Comparison of ENCODE assay signal across 15 cellular contexts in genomic region chr2:120936476-120937334, GRCh38.
DNase-seq lines count a peak whose midpoint lies in the region; ATAC-seq, FAIRE-seq and TF ChIP-seq lines count a peak whose summit lies in the region.
"Had no signal": no experiment of that assay in that cellular context is flagged by ENCODE, and none has a peak within 500 bp of the region (broad histone marks: within the 10 kb centered on the region; RNA-seq: fewer than 3 reads in every experiment).

No MANE protein-coding gene starts in this region.

- H3K27ac ChIP-seq in fibroblast of lung (ENCODE audit: insufficient read depth, low read length): peak overlapping the region; percentile 76
- H3K27ac ChIP-seq: Peyer's patch had no signal

- no peak overlapping the region for H3K4me3 Mint-ChIP-seq in osteocyte (ENCODE audit: unreplicated experiment)
- H3K4me3 Mint-ChIP-seq: activated naive CD8-positive, alpha-beta T cell treated with anti-CD3 and anti-CD28 coated beads, Interleukin-2, amount 10 ng/mL, durations not matched to agents 7 days and 5 days; activated T-cell treated with anti-CD3 and anti-CD28 coated beads, Interleukin-2, amount 50 U/mL, for 24 hours; natural killer cell had no signal

- no peaks in the 10 kb centered on the region for H3K9me3 ChIP-seq in fibroblast of lung (ENCODE audit: control insufficient read depth, insufficient read depth, low read depth, low read length)
- H3K9me3 ChIP-seq: Peyer's patch had no signal

- H3K79me2 ChIP-seq in fibroblast of lung (ENCODE audit: control insufficient read depth, insufficient read depth, low read length): peaks cover 5% of the 10 kb centered on the region

- H3K36me3 ChIP-seq in fibroblast of lung (ENCODE audit: control insufficient read depth, insufficient read depth, low read length): no peaks in the 10 kb centered on the region
- H3K36me3 ChIP-seq: Peyer's patch had no signal

- peak overlapping the region; percentile 76 for H3K4me2 ChIP-seq in fibroblast of lung (ENCODE audit: extremely low read depth, insufficient read depth, low read length)

- H3K4me1 ChIP-seq in fibroblast of lung (ENCODE audit: control insufficient read depth, extremely low read depth, insufficient read depth, low read length): peaks cover 55% of the 10 kb centered on the region

- H4K20me1 ChIP-seq in fibroblast of lung (ENCODE audit: control insufficient read depth, extremely low read depth, insufficient read depth, low read length): no peaks in the 10 kb centered on the region

- ATAC-seq in GM21619 (IDR thresholded peaks at IDR 0.05; ENCODE audit: unreplicated experiment): no peak
- no peak for ATAC-seq in HG03045 (IDR thresholded peaks at IDR 0.05; ENCODE audit: unreplicated experiment)
- ATAC-seq: natural killer cell had no signal

- FAIRE-seq in RCC 7860 (lab: Jason Lieb, UNC): no peak

- H3K9me3 Mint-ChIP-seq in osteocyte (ENCODE audit: unreplicated experiment): no peaks in the 10 kb centered on the region
- H3K9me3 Mint-ChIP-seq: activated naive CD8-positive, alpha-beta T cell treated with anti-CD3 and anti-CD28 coated beads, Interleukin-2, amount 10 ng/mL, durations not matched to agents 7 days and 5 days; activated T-cell treated with anti-CD3 and anti-CD28 coated beads, Interleukin-2, amount 50 U/mL, for 24 hours; natural killer cell had no signal

- H3K36me3 Mint-ChIP-seq in osteocyte (ENCODE audit: unreplicated experiment): peaks cover 5% of the 10 kb centered on the region
- H3K36me3 Mint-ChIP-seq: activated naive CD8-positive, alpha-beta T cell treated with anti-CD3 and anti-CD28 coated beads, Interleukin-2, amount 10 ng/mL, durations not matched to agents 7 days and 5 days; natural killer cell had no signal

- no peak overlapping the region for H3K9ac ChIP-seq in fibroblast of lung (ENCODE audit: insufficient read depth, low read length)

- no peaks in the 10 kb centered on the region for H3K27me3 Mint-ChIP-seq in osteocyte (ENCODE audit: unreplicated experiment)
- H3K27me3 Mint-ChIP-seq: activated T-cell treated with anti-CD3 and anti-CD28 coated beads, Interleukin-2, amount 50 U/mL, for 24 hours had no signal

- H2AFZ ChIP-seq in fibroblast of lung (ENCODE audit: low read length): no peak overlapping the region

- no peak for TF ChIP-seq CTCF in AG10803 (conservative IDR thresholded peaks at IDR 0.05; ENCODE audit: low read length)
- TF ChIP-seq CTCF in fibroblast of lung (conservative IDR thresholded peaks at IDR 0.05 in 1 of 2, IDR thresholded peaks at IDR 0.05 in 1 of 2; ENCODE audit: low read depth in 1 of 2, low read length in 2 of 2): no peak
- TF ChIP-seq CTCF in osteocyte (IDR thresholded peaks at IDR 0.05): no peak

- no peaks in the 10 kb centered on the region for H3K27me3 ChIP-seq in fibroblast of lung (ENCODE audit: control insufficient read depth, insufficient read depth, low read length)
- H3K27me3 ChIP-seq: Peyer's patch had no signal

- no peak overlapping the region for H3K4me3 ChIP-seq in AG10803 (ENCODE audit: low read length)
- no peak overlapping the region for H3K4me3 ChIP-seq in fibroblast of lung (replicated peaks in 1 of 4; ENCODE audit: control extremely low read depth in 1 of 4, insufficient read depth in 1 of 4, low read depth in 3 of 4, low read length in 4 of 4)
- H3K4me3 ChIP-seq: Peyer's patch had no signal

- H3K4me1 Mint-ChIP-seq in osteocyte (ENCODE audit: unreplicated experiment): peaks cover 91% of the 10 kb centered on the region
- H3K4me1 Mint-ChIP-seq: activated naive CD8-positive, alpha-beta T cell treated with anti-CD3 and anti-CD28 coated beads, Interleukin-2, amount 10 ng/mL, durations not matched to agents 7 days and 5 days; natural killer cell had no signal

- DNase-seq in AG10803 (ENCODE audit: low read depth): peak; percentile 50
- peak; percentile 67 for DNase-seq in RCC 7860 (ENCODE audit: low spot score)
- peak in 1 of 2 donors; percentile 79 for DNase-seq in fibroblast of lung (ENCODE audit: low read depth in 2 of 2)
- no peak for DNase-seq in osteocyte (ENCODE audit: extremely low spot score, unreplicated experiment)
- DNase-seq in activated CD4-positive, alpha-beta T cell treated with anti-CD3 and anti-CD28 coated beads for 48 hours: no peak
- DNase-seq in activated CD8-positive, alpha-beta memory T cell treated with anti-CD3 and anti-CD28 coated beads, Interleukin-2, amount 50 U/mL, for 48 hours: no peak
- DNase-seq: activated CD4-positive, alpha-beta T cell treated with anti-CD3 and anti-CD28 coated beads, Interleukin-2, amount 50 U/mL, for 1 hour; activated naive CD8-positive, alpha-beta T cell treated with anti-CD3 and anti-CD28 coated beads, Interleukin-2, amount 10 ng/mL, durations not matched to agents 7 days and 5 days; activated T-cell treated with anti-CD3 and anti-CD28 coated beads, Interleukin-2, amount 50 U/mL, for 24 hours; natural killer cell; NCI-H2107; Peyer's patch; stimulated activated CD4-positive, alpha-beta T cell treated with anti-CD3 and anti-CD28 coated beads, Interleukin-2, amount 100 ng/mL, for 24 hours had no signal

- peak overlapping the region; percentile 88 for H3K27ac Mint-ChIP-seq in osteocyte (ENCODE audit: unreplicated experiment)
- H3K27ac Mint-ChIP-seq: activated naive CD8-positive, alpha-beta T cell treated with anti-CD3 and anti-CD28 coated beads, Interleukin-2, amount 10 ng/mL, durations not matched to agents 7 days and 5 days; activated T-cell treated with anti-CD3 and anti-CD28 coated beads, Interleukin-2, amount 50 U/mL, for 24 hours; natural killer cell had no signal

Comparison
In these comparisons a context has a peak if more than half of its experiments do, and no peak if none do; other contexts are left out.
1. DNase-seq: peak in AG10803 (single experiment) and RCC 7860 (single experiment); none in osteocyte (single experiment), activated CD4-positive, alpha-beta T cell treated with anti-CD3 and anti-CD28 coated beads for 48 hours (single experiment) and activated CD8-positive, alpha-beta memory T cell treated with anti-CD3 and anti-CD28 coated beads, Interleukin-2, amount 50 U/mL, for 48 hours (single experiment).